In the genomic region with DNA sequence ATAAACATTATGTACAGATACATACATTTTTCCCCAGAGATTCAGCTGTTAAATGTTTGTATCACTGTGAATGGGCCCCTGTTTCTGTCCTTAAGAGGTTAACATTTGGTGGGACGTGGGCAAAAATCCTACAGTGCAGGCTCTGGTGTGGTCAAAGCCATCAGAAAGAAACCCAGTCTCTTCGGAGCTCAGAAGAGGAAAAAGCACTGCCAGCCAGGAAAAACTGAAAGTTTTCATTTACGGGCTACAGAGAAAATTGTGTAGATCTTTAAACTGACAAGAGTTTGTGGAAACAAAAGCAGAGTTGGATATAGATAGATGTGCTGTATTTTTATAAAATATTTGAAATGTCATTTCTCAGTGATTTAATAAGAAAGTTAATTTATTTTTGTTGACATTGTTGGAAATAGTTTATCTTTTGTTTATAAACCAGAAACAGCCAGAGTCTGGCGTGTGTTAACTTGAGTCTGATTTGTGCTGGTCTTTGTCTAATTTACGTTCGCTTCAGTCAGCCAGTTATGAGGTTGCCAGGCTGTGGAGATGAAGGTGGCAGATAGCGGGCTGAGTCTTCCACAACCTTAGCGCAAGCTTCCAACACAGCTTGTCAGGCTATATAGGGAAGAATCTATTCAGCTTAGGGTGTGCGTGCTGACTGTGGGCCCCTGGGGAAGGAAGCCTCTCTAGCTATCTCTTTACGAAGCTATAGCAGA, we compare ENCODE assay signal across 19 cellular contexts. TPM values are rescaled to one million over a fixed set of nuclear protein-coding genes. Genes with fewer than 3 reads are reported as not detected.
A peak's percentile ranks its signal among the peaks of the same experiment; 100 is the strongest.
DNase-seq lines count a peak whose midpoint lies in the region; ATAC-seq, FAIRE-seq and TF ChIP-seq lines count a peak whose summit lies in the region.
"Had no signal": no experiment of that assay in that cellular context is flagged by ENCODE, and none has a peak within 500 bp of the region (broad histone marks: within the 10 kb centered on the region; RNA-seq: fewer than 3 reads in every experiment).

No MANE protein-coding gene starts in this region.

- H3K27me3 Mint-ChIP-seq in brain: peaks cover 3% of the 10 kb centered on the region

- TF ChIP-seq EP300 in A549 (IDR thresholded peaks at IDR 0.05): no peak

- H3K36me3 ChIP-seq in left lung: no peaks in the 10 kb centered on the region

- POLR2A ChIA-PET in A549 (lab: Yijun Ruan, JAX): no interaction called here

- H3K9me3 ChIP-seq in A549: no peaks in the 10 kb centered on the region
- H3K9me3 ChIP-seq in left lung: no peaks in the 10 kb centered on the region

- TF ChIP-seq CTCF in A549 (IDR thresholded peaks at IDR 0.05) (no peak), brain (conservative IDR thresholded peaks at IDR 0.05) (no peak), left lung (IDR thresholded peaks at IDR 0.05) (no peak)

- H3K4me1 ChIP-seq in A549: peaks cover 31% of the 10 kb centered on the region
- peaks cover 0 to 4% of the 10 kb centered on the region in 2 donors for H3K4me1 ChIP-seq in left lung

- peaks cover 19% of the 10 kb centered on the region for H3K4me1 Mint-ChIP-seq in brain
- H3K4me1 Mint-ChIP-seq: CD4-positive, alpha-beta memory T cell; stimulated activated naive CD8-positive, alpha-beta T cell treated with anti-CD3 and anti-CD28 coated beads, Interleukin-15, amount 100 ng/mL, for 72 hours had no signal

- peaks cover 4 to 11% of the 10 kb centered on the region in 2 donors for H3K27me3 ChIP-seq in left lung

- peak overlapping the region in 2 of 5 experiments; percentile 38 to 67 for H3K4me3 Mint-ChIP-seq in brain
- H3K4me3 Mint-ChIP-seq: activated CD4-positive, alpha-beta memory T cell treated with anti-CD3 and anti-CD28 coated beads for 36 hours; CD4-positive, alpha-beta memory T cell; stimulated activated naive CD8-positive, alpha-beta T cell treated with anti-CD3 and anti-CD28 coated beads, Interleukin-15, amount 100 ng/mL, for 72 hours had no signal

- H3K36me3 Mint-ChIP-seq in brain: no peaks in the 10 kb centered on the region
- H3K36me3 Mint-ChIP-seq: activated CD4-positive, alpha-beta memory T cell treated with anti-CD3 and anti-CD28 coated beads for 36 hours; CD4-positive, alpha-beta memory T cell had no signal

- intact Hi-C loops in left lung (cut with DNase I): no loop called here
- intact Hi-C loops in sciatic nerve (cut with DNase I): no loop called here

- H3K27ac Mint-ChIP-seq in brain: peak overlapping the region in 3 of 5 experiments; percentile 52 to 81 (median 54)
- H3K27ac Mint-ChIP-seq: activated CD4-positive, alpha-beta memory T cell treated with anti-CD3 and anti-CD28 coated beads for 36 hours; CD4-positive, alpha-beta memory T cell; stimulated activated naive CD8-positive, alpha-beta T cell treated with anti-CD3 and anti-CD28 coated beads, Interleukin-15, amount 100 ng/mL, for 72 hours had no signal

- ATAC-seq in A549: peak in 1 of 2 experiments; percentile 16; a peak in 2 of 6 replicates
- peak; percentile 12 for ATAC-seq in left lung
- ATAC-seq in sciatic nerve: peak; percentile 43
- ATAC-seq: left lobe of liver; stimulated activated naive CD8-positive, alpha-beta T cell treated with anti-CD3 and anti-CD28 coated beads, Interleukin-15, amount 100 ng/mL, for 72 hours had no signal

- 85% methylated on average over 10 of the region's 10 CpGs for WGBS in A549 (ENCODE audit: missing lambda C conversion rate)

- H3K4me3 ChIP-seq in A549 (no peak overlapping the region), left lung (no peak overlapping the region)

- DNase-seq in A549 (ENCODE audit: low read depth in 1 of 2, low spot score in 1 of 2): no peak
- no peak for DNase-seq in left lung
- DNase-seq in sciatic nerve (ENCODE audit: low spot score): no peak
- DNase-seq in GF-D8 (lab: John Stamatoyannopoulos, UW): no peak
- no peak for DNase-seq in NCI-H1092 treated with DMSO at 0.1 percent for 48 hours (lab: John Stamatoyannopoulos, UW)
- DNase-seq in activated CD4-positive, CD25-positive, alpha-beta regulatory T cell (lab: John Stamatoyannopoulos, UW): no peak
- no peak for DNase-seq in stimulated activated naive CD4-positive, alpha-beta T cell treated with Interleukin-2 at 50 U/mL for 16 hours (lab: John Stamatoyannopoulos, UW)
- DNase-seq: activated CD4-positive, alpha-beta memory T cell treated with anti-CD3 and anti-CD28 coated beads for 36 hours; amniotic stem cell; CD4-positive, alpha-beta memory T cell; cortex of kidney; erythroblast; hypothalamus; NCI-H1417; NCI-H2227 treated with DMSO at 0.1 percent for 48 hours; SIG-M5; stimulated activated naive CD8-positive, alpha-beta T cell treated with anti-CD3 and anti-CD28 coated beads, Interleukin-15, amount 100 ng/mL, for 72 hours had no signal

- no peak for FAIRE-seq in A549 (lab: Jason Lieb, UNC)

- no peak for TF ChIP-seq RAD21 in A549 (conservative IDR thresholded peaks at IDR 0.05 in 1 of 2, IDR thresholded peaks at IDR 0.05 in 1 of 2)

- peaks cover 0 to 5% (median 2%) of the 10 kb centered on the region in 5 experiments for H3K9me3 Mint-ChIP-seq in brain
- H3K9me3 Mint-ChIP-seq: activated CD4-positive, alpha-beta memory T cell treated with anti-CD3 and anti-CD28 coated beads for 36 hours had no signal

- peak overlapping the region; percentile 3 to 72; a peak in 4 of 6 replicates for H3K27ac ChIP-seq in A549
- peak overlapping the region; percentile 9 to 46 for H3K27ac ChIP-seq in left lung

- CTCF ChIA-PET in A549 (lab: Yijun Ruan, JAX): interaction anchor here (0.7 to 4.2 kb wide), 5 partner anchors 7 to 152 kb away, joined by 3 to 16 read pairs (median 6); no protein-coding TSS in a partner anchor

- H3K4me2 ChIP-seq in A549: no peak overlapping the region

- no peak for TF ChIP-seq POLR2A in A549 (IDR thresholded peaks at IDR 0.05; ENCODE audit: low read length)

TF ChIP-seq in A549, 52 proteins besides CTCF, POLR2A, EP300 and RAD21 (continues in another document):
- TF ChIP-seq POLR2AphosphoS2 (conservative IDR thresholded peaks at IDR 0.05; ENCODE audit: low read length) (no peak), RCOR1 (IDR thresholded peaks at IDR 0.05; ENCODE audit: low read depth, low read length) (no peak), GATA3 (IDR thresholded peaks at IDR 0.05; ENCODE audit: borderline replicate concordance) (no peak), BHLHE40 (IDR thresholded peaks at IDR 0.05; ENCODE audit: low read depth, low read length) (no peak), TP53 (CRISPR knock-in tag; IDR thresholded peaks at IDR 0.05) (no peak), NPAS2 (CRISPR knock-in tag; IDR thresholded peaks at IDR 0.05; ENCODE audit: borderline replicate concordance) (no peak)
- TF ChIP-seq, protein P1, sequence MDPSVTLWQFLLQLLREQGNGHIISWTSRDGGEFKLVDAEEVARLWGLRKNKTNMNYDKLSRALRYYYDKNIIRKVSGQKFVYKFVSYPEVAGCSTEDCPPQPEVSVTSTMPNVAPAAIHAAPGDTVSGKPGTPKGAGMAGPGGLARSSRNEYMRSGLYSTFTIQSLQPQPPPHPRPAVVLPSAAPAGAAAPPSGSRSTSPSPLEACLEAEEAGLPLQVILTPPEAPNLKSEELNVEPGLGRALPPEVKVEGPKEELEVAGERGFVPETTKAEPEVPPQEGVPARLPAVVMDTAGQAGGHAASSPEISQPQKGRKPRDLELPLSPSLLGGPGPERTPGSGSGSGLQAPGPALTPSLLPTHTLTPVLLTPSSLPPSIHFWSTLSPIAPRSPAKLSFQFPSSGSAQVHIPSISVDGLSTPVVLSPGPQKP (IDR thresholded peaks at IDR 0.05; ENCODE audit: low read depth, low read length): no peak
- TF ChIP-seq, protein P2, sequence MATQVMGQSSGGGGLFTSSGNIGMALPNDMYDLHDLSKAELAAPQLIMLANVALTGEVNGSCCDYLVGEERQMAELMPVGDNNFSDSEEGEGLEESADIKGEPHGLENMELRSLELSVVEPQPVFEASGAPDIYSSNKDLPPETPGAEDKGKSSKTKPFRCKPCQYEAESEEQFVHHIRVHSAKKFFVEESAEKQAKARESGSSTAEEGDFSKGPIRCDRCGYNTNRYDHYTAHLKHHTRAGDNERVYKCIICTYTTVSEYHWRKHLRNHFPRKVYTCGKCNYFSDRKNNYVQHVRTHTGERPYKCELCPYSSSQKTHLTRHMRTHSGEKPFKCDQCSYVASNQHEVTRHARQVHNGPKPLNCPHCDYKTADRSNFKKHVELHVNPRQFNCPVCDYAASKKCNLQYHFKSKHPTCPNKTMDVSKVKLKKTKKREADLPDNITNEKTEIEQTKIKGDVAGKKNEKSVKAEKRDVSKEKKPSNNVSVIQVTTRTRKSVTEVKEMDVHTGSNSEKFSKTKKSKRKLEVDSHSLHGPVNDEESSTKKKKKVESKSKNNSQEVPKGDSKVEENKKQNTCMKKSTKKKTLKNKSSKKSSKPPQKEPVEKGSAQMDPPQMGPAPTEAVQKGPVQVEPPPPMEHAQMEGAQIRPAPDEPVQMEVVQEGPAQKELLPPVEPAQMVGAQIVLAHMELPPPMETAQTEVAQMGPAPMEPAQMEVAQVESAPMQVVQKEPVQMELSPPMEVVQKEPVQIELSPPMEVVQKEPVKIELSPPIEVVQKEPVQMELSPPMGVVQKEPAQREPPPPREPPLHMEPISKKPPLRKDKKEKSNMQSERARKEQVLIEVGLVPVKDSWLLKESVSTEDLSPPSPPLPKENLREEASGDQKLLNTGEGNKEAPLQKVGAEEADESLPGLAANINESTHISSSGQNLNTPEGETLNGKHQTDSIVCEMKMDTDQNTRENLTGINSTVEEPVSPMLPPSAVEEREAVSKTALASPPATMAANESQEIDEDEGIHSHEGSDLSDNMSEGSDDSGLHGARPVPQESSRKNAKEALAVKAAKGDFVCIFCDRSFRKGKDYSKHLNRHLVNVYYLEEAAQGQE (IDR thresholded peaks at IDR 0.05): no peak
- TF ChIP-seq, protein P3, sequence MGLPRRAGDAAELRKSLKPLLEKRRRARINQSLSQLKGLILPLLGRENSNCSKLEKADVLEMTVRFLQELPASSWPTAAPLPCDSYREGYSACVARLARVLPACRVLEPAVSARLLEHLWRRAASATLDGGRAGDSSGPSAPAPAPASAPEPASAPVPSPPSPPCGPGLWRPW (IDR thresholded peaks at IDR 0.05): no peak

RNA-seq across cellular contexts. Expression of gene TEKT3, which starts 9.5 kb away (rescaled TPM):
- polyA plus RNA-seq in A549 (2011; rRNA removed) (0.21 and 0.49 TPM in 2 replicates), A549 (2017; fragmentation: RNase III; extraction: RNeasy Plus Mini Kit Qiagen cat#74134 plus additional on column Dnase treatment) (0.17 TPM in 1 of 3 replicates, not detected in the others), brain (ENCODE audit: insufficient read depth, low read depth, low replicate concordance) (not detected)
- 0.12 TPM in 1 of 2 replicates, not detected in the other for polyA plus RNA-seq in A549 (2012; cell fraction: cytosol; rRNA removed)
- 0.29 and 1.2 TPM in 2 replicates for polyA plus RNA-seq in A549 (2012; cell fraction: nucleus; rRNA removed)
- 0.39 TPM in 1 of 2 replicates, not detected in the other for polyA minus RNA-seq in A549 (2011; rRNA and poly(A)+ RNA removed)
- total RNA-seq in left lung (1 to 10 TPM in 1 of 2 donors, under 1 TPM in 1; 0.41 to 1.8 TPM), sciatic nerve (3.5 TPM)
- total RNA-seq: left lobe of liver had no signal
- polyA plus RNA-seq: CD4-positive, alpha-beta memory T cell had no signal
